17 cellular contexts compared by ENCODE assay signal in the genomic region with DNA sequence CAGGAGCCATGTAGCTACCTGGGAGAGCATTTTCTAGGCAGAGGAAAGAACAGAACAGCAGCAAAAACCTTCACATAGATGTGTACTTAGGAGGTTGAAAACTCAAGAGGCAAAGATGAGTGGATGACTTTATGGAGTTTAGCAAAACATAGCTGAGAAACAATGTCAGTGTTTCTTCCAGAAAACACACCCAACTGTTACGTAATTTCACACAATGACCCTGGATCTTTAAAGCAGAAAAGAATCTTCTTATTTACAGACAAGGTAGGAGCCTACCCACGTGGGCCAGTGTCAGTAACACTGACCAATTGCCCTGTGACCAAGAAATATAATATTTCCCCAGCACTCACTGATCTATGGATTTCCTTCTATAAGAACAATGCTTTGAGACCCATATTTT.
DNase-seq lines count a peak whose midpoint lies in the region; ATAC-seq, FAIRE-seq and TF ChIP-seq lines count a peak whose summit lies in the region.
"Had no signal": no experiment of that assay in that cellular context is flagged by ENCODE, and none has a peak within 500 bp of the region (broad histone marks: within the 10 kb centered on the region; RNA-seq: fewer than 3 reads in every experiment).

No MANE protein-coding gene starts in this region.

- no peaks in the 10 kb centered on the region for H3K79me1 ChIP-seq in H1 (ENCODE audit: low read depth, low read length)

- POLR2A ChIA-PET in H1 (lab: Charles Lee; ENCODE audit: partially characterized antibody): no interaction called here

- CTCF ChIA-PET in H1 (lab: Charles Lee; ENCODE audit: partially characterized antibody): interaction anchor here (0.8 to 1.2 kb wide), 4 partner anchors 12 to 543 kb away, joined by 3 to 4 read pairs (median 4); no protein-coding TSS in a partner anchor

- H4K20me1 ChIP-seq in H1 (replicated peaks in 1 of 2; ENCODE audit: control insufficient read depth in 1 of 2, insufficient read depth in 2 of 2, low read length in 2 of 2) (no peaks in the 10 kb centered on the region), neural progenitor cell (ENCODE audit: low read depth) (no peaks in the 10 kb centered on the region)

- no peak overlapping the region for H3K56ac ChIP-seq in H1 (replicated peaks; ENCODE audit: insufficient read length, low read depth, low read length)

- WGBS in right cardiac atrium: 58% methylated on average over 2 of the region's 2 CpGs
- 62% methylated on average over 2 of the region's 2 CpGs; no CpG with 5 or more reads in 1 of the 2 experiments for WGBS in H1 (ENCODE audit: extremely low coverage in 1 of 2, insufficient coverage in 1 of 2, insufficient read length in 1 of 2, insufficient replicate concordance in 2 of 2, low coverage in 1 of 2, low lambda C conversion rate in 2 of 2, missing lambda C conversion rate in 1 of 2), 2 experiments
- WGBS in psoas muscle, 3 donors: 49 to 62% (median 49%) methylated on average over 2 of the region's 2 CpGs

- TF ChIP-seq POLR2A in H1 (IDR thresholded peaks at IDR 0.05; ENCODE audit: control extremely low read depth in 1 of 2, low read depth in 2 of 2, low read length in 2 of 2) (no peak), uterus (IDR thresholded peaks at IDR 0.05) (no peak)

- no peak for TF ChIP-seq RAD21 in H1 (IDR thresholded peaks at IDR 0.05 in 1 of 2, conservative IDR thresholded peaks at IDR 0.05 in 1 of 2; ENCODE audit: low read depth in 2 of 2, low read length in 2 of 2)

- H2BK15ac ChIP-seq in H1 (ENCODE audit: low read length): no peak overlapping the region

- no peak overlapping the region for H2BK120ac ChIP-seq in H1 (replicated peaks; ENCODE audit: low read depth, low read length)

- no peak overlapping the region for H2AK5ac ChIP-seq in H1 (ENCODE audit: low read depth, low read length)

- no peaks in the 10 kb centered on the region for H3K36me3 Mint-ChIP-seq in neural progenitor cell
- H3K36me3 Mint-ChIP-seq: CD8-positive, alpha-beta memory T cell had no signal

- no peak overlapping the region for H3K4me2 ChIP-seq in H1 (ENCODE audit: insufficient read depth in 1 of 2, low read depth in 2 of 2, low read length in 2 of 2)
- H3K4me2 ChIP-seq in neural progenitor cell: no peak overlapping the region

- H2BK12ac ChIP-seq in H1 (ENCODE audit: low read depth, low read length): no peak overlapping the region

- H2BK5ac ChIP-seq in H1 (ENCODE audit: low read depth, low read length): no peak overlapping the region

- H3K14ac ChIP-seq in H1 (ENCODE audit: insufficient read length): no peak overlapping the region

- H2AFZ ChIP-seq in H1 (ENCODE audit: low read length): peak overlapping the region; percentile 74; the same call in 1 of the 2 replicates
- H2AFZ ChIP-seq in neural progenitor cell (replicated peaks): no peak overlapping the region

- H3K36me3 ChIP-seq in left ventricle myocardium inferior (no peaks in the 10 kb centered on the region), H1 (ENCODE audit: control insufficient read depth in 2 of 4, insufficient read depth in 4 of 4, low read length in 3 of 4) (no peaks in the 10 kb centered on the region), mucosa of descending colon (ENCODE audit: low read depth) (no peaks in the 10 kb centered on the region), uterus (no peaks in the 10 kb centered on the region), psoas muscle (ENCODE audit: insufficient read depth in 1 of 2, low read depth in 1 of 2) (no peaks in the 10 kb centered on the region), neural progenitor cell (no peaks in the 10 kb centered on the region)

- H3K79me2 ChIP-seq in H1 (ENCODE audit: control insufficient read depth in 1 of 2, insufficient read depth in 2 of 2, low read length in 2 of 2) (no peaks in the 10 kb centered on the region), neural progenitor cell (ENCODE audit: low read depth) (no peaks in the 10 kb centered on the region)

- H3K27me3 ChIP-seq in left ventricle myocardium inferior (ENCODE audit: low read depth) (no peaks in the 10 kb centered on the region), right cardiac atrium (ENCODE audit: control insufficient read depth, insufficient read depth) (no peaks in the 10 kb centered on the region), H1 (replicated peaks in 1 of 4; ENCODE audit: control insufficient read depth in 3 of 4, extremely low read depth in 1 of 4, insufficient read depth in 3 of 4, low read length in 3 of 4) (peaks cover 0 to 4% (median under 1%) of the 10 kb centered on the region in 4 experiments; a peak in 3 of 7 replicates), uterus (no peaks in the 10 kb centered on the region), psoas muscle (ENCODE audit: insufficient read depth in 3 of 3, low read length in 2 of 3) (no peaks in the 10 kb centered on the region), neural progenitor cell (peaks cover 6% of the 10 kb centered on the region)

- no peaks in the 10 kb centered on the region for H3K9me3 ChIP-seq in left ventricle myocardium inferior (replicated peaks)
- no peaks in the 10 kb centered on the region for H3K9me3 ChIP-seq in right cardiac atrium (ENCODE audit: control insufficient read depth, low read length)
- H3K9me3 ChIP-seq in H1 (ENCODE audit: insufficient read depth in 2 of 2, low read depth in 1 of 2, low read length in 1 of 2): no peaks in the 10 kb centered on the region
- no peaks in the 10 kb centered on the region for H3K9me3 ChIP-seq in mucosa of descending colon
- H3K9me3 ChIP-seq in uterus: no peaks in the 10 kb centered on the region
- no peaks in the 10 kb centered on the region for H3K9me3 ChIP-seq in psoas muscle
- no peaks in the 10 kb centered on the region for H3K9me3 ChIP-seq in neural progenitor cell (ENCODE audit: low read depth)

- no peaks in the 10 kb centered on the region for H3F3A ChIP-seq in neural progenitor cell (ENCODE audit: low read depth)

- no peak overlapping the region for H3K27ac Mint-ChIP-seq in neural progenitor cell
- H3K27ac Mint-ChIP-seq: CD8-positive, alpha-beta memory T cell; H9 had no signal

- peaks cover 5% of the 10 kb centered on the region for H3K27me3 Mint-ChIP-seq in neural progenitor cell (ENCODE audit: insufficient read depth, low read depth)

- H3K4me1 ChIP-seq in left ventricle myocardium inferior (peaks cover 57% of the 10 kb centered on the region), right cardiac atrium (ENCODE audit: control insufficient read depth, insufficient read depth, low read length) (no peaks in the 10 kb centered on the region), H1 (replicated peaks in 1 of 4; ENCODE audit: control insufficient read depth in 3 of 4, insufficient read depth in 4 of 4, low read length in 3 of 4) (no peaks in the 10 kb centered on the region), mucosa of descending colon (ENCODE audit: low read depth) (peaks cover 16% of the 10 kb centered on the region), uterus (no peaks in the 10 kb centered on the region), psoas muscle (no peaks in the 10 kb centered on the region), neural progenitor cell (no peaks in the 10 kb centered on the region)

- H3K9ac ChIP-seq in H1 (replicated peaks in 1 of 4; ENCODE audit: extremely low read depth in 1 of 4, low read depth in 3 of 4, low read length in 3 of 4): no peak overlapping the region
- no peak overlapping the region for H3K9ac ChIP-seq in neural progenitor cell

- no peak for DNase-seq in left ventricle myocardium inferior
- no peak for DNase-seq in right cardiac atrium
- DNase-seq in H1 (ENCODE audit: low read depth in 1 of 2, low spot score in 2 of 2): no peak
- DNase-seq in mucosa of descending colon: no peak
- DNase-seq in uterus: no peak
- no peak for DNase-seq in psoas muscle
- no peak for DNase-seq in neural progenitor cell (ENCODE audit: low spot score)
- no peak for DNase-seq in left ventricle myocardium superior
- DNase-seq: 8988T; CD8-positive, alpha-beta memory T cell; H9; NCI-H1092 treated with DMSO at 0.1 percent for 48 hours; NCI-H2081; NCI-H446 treated with DMSO at 0.1 percent for 48 hours had no signal

- H4K8ac ChIP-seq in H1 (ENCODE audit: extremely low read depth, insufficient read depth, low read length): no peak overlapping the region

- H2BK20ac ChIP-seq in H1 (ENCODE audit: low read length): no peak overlapping the region

- H3K27ac ChIP-seq in left ventricle myocardium inferior (replicated peaks) (peak overlapping the region; percentile 27), right cardiac atrium (ENCODE audit: low read length) (no peak overlapping the region), H1 (ENCODE audit: low read depth, low read length) (no peak overlapping the region), uterus (peak overlapping the region; percentile 1 to 75), psoas muscle (no peak overlapping the region), neural progenitor cell (no peak overlapping the region)

- FAIRE-seq in H1 (lab: Jason Lieb, UNC): no peak
- FAIRE-seq: HTR-8/SVneo, RCC 7860 had no signal

- H3K18ac ChIP-seq in H1 (ENCODE audit: extremely low read depth, low read length): no peak overlapping the region

- no peak overlapping the region for H3K23ac ChIP-seq in H1 (ENCODE audit: insufficient read length)

- TF ChIP-seq CTCF in left ventricle myocardium inferior (IDR thresholded peaks at IDR 0.05; ENCODE audit: borderline replicate concordance) (no peak), H1 (IDR thresholded peaks at IDR 0.05; ENCODE audit: control extremely low read depth in 1 of 3, insufficient read depth in 1 of 3, low read depth in 1 of 3, low read length in 3 of 3) (no peak), mucosa of descending colon (IDR thresholded peaks at IDR 0.05) (no peak), uterus (IDR thresholded peaks at IDR 0.05) (no peak), psoas muscle (IDR thresholded peaks at IDR 0.05) (no peak), neural progenitor cell (IDR thresholded peaks at IDR 0.05) (no peak)

- H3K9me3 Mint-ChIP-seq in neural progenitor cell: no peaks in the 10 kb centered on the region
- H3K9me3 Mint-ChIP-seq: CD8-positive, alpha-beta memory T cell; H9 had no signal

- H3K4me3 ChIP-seq in left ventricle myocardium inferior: no peak overlapping the region
- H3K4me3 ChIP-seq in right cardiac atrium (ENCODE audit: low read length): no peak overlapping the region
- H3K4me3 ChIP-seq in H1 (ENCODE audit: extremely low read depth in 1 of 4, insufficient read depth in 2 of 4, low read depth in 3 of 4, low read length in 4 of 4): no peak overlapping the region
- no peak overlapping the region for H3K4me3 ChIP-seq in mucosa of descending colon
- H3K4me3 ChIP-seq in uterus: no peak overlapping the region
- H3K4me3 ChIP-seq in psoas muscle: no peak overlapping the region
- H3K4me3 ChIP-seq in neural progenitor cell: no peak overlapping the region

- ATAC-seq in right cardiac atrium (no peak), mucosa of descending colon (peak; percentile 43), psoas muscle (no peak), left ventricle myocardium superior (no peak)
- ATAC-seq: Right ventricle myocardium inferior had no signal

- no peak for TF ChIP-seq EP300 in H1 (IDR thresholded peaks at IDR 0.05; ENCODE audit: borderline replicate concordance in 1 of 2, low read depth in 2 of 2, low read length in 2 of 2)

- H3K4me3 Mint-ChIP-seq in neural progenitor cell: no peak overlapping the region
- H3K4me3 Mint-ChIP-seq: CD8-positive, alpha-beta memory T cell; H9 had no signal

- no peak overlapping the region for H4K5ac ChIP-seq in H1 (ENCODE audit: insufficient read length, low read depth, low read length)

- H4K91ac ChIP-seq in H1 (replicated peaks; ENCODE audit: insufficient read length, low read length): no peak overlapping the region

- no peaks in the 10 kb centered on the region for H3K23me2 ChIP-seq in H1 (ENCODE audit: low read depth, low read length)

- intact Hi-C loops in left ventricle myocardium inferior (cut with micrococcal nuclease) (no loop called here), right cardiac atrium (cut with DNase I) (loop anchor here in 2 of 4 donors (10.0 kb wide), 2 partner anchors 47 to 307 kb away; a partner anchor contains a TSS), mucosa of descending colon (cut with DNase I, micrococcal nuclease) (no loop called here), uterus (cut with DNase I; ENCODE audit: low total_unique reads) (no loop called here), psoas muscle (cut with DNase I) (loop anchor here in 1 of 2 donors (10.0 kb wide), 1 partner anchor 547 kb away; no protein-coding TSS in a partner anchor), left ventricle myocardium superior (cut with micrococcal nuclease) (no loop called here)

- H3K4ac ChIP-seq in H1 (replicated peaks; ENCODE audit: insufficient read length, low read depth, low read length): no peak overlapping the region

- H3K4me1 Mint-ChIP-seq in neural progenitor cell: no peaks in the 10 kb centered on the region
- H3K4me1 Mint-ChIP-seq: CD8-positive, alpha-beta memory T cell; H9 had no signal

Comparison
In these comparisons a context has a peak if more than half of its experiments do, and no peak if none do; other contexts are left out.
1. H3K27ac ChIP-seq: peak in left ventricle myocardium inferior (single experiment) and uterus (2 of 2); none in right cardiac atrium (single experiment), H1 (single experiment), psoas muscle (single experiment) and neural progenitor cell (single experiment).